Comparison of ENCODE assay signal across 19 cellular contexts in genomic region chr6:1267057-1267732, GRCh38. TPM values are rescaled to one million over a fixed set of nuclear protein-coding genes. Genes with fewer than 3 reads are reported as not detected.
DNase-seq lines count a peak whose midpoint lies in the region; TF ChIP-seq lines count a peak whose summit lies in the region.
"Had no signal": no experiment of that assay in that cellular context is flagged by ENCODE, and none has a peak within 500 bp of the region (broad histone marks: within the 10 kb centered on the region; RNA-seq: fewer than 3 reads in every experiment).

No MANE protein-coding gene starts in this region.

- no peaks in the 10 kb centered on the region for H4K20me1 ChIP-seq in fibroblast of lung (ENCODE audit: control insufficient read depth, extremely low read depth, insufficient read depth, low read length)

- H3K4me1 ChIP-seq in HEK293 (ENCODE audit: control insufficient read depth, insufficient read depth, low read length) (peaks cover 6% of the 10 kb centered on the region; the same call in 1 of the 2 replicates), fibroblast of lung (ENCODE audit: control insufficient read depth, extremely low read depth, insufficient read depth, low read length) (no peaks in the 10 kb centered on the region)

- TF ChIP-seq CTCF in HEK293 (tag by site-specific recombination; IDR thresholded peaks at IDR 0.05) = no peak
- TF ChIP-seq CTCF in fibroblast of lung (conservative IDR thresholded peaks at IDR 0.05 in 1 of 2, IDR thresholded peaks at IDR 0.05 in 1 of 2; ENCODE audit: low read depth in 1 of 2, low read length in 2 of 2) = no peak

- H3K9ac ChIP-seq in fibroblast of lung (ENCODE audit: insufficient read depth, low read length) = no peak overlapping the region

- H3K79me2 ChIP-seq in fibroblast of lung (ENCODE audit: control insufficient read depth, insufficient read depth, low read length) = no peaks in the 10 kb centered on the region

- H3K4me2 ChIP-seq in fibroblast of lung (ENCODE audit: extremely low read depth, insufficient read depth, low read length) = no peak overlapping the region

- DNase-seq in A172 (ENCODE audit: low spot score) = peak; percentile 67
- peak; percentile 75 for DNase-seq in SW480 (ENCODE audit: low spot score)
- peak; percentile 22 to 36 for DNase-seq in fibroblast of lung (ENCODE audit: low read depth in 2 of 2)
- DNase-seq in NCI-H187 treated with DMSO at 0.1 percent for 48 hours (lab: John Stamatoyannopoulos, UW) = no peak
- no peak for DNase-seq in iPS-NIHi11 (ENCODE audit: low spot score)
- DNase-seq in stimulated activated CD4-positive, alpha-beta T cell treated with anti-CD3 and anti-CD28 coated beads, Interleukin-12 subunit alpha, Interleukin-12 subunit beta, amount 100 ng/mL, for 4 hours = no peak
- DNase-seq in SHP77 (lab: John Stamatoyannopoulos, UW) = no peak
- DNase-seq: activated CD4-positive, CD25-positive, alpha-beta regulatory T cell; activated CD8-positive, alpha-beta memory T cell treated with anti-CD3 and anti-CD28 coated beads for 24 hours; amniotic stem cell; CD4-positive, alpha-beta T cell; H9; NCI-H2107; NCI-H774; T-helper 1 cell had no signal

- H3K4me3 ChIP-seq in HEK293 (ENCODE audit: low read depth, low read length) (no peak overlapping the region), fibroblast of lung (replicated peaks in 1 of 4; ENCODE audit: control extremely low read depth in 1 of 4, insufficient read depth in 1 of 4, low read depth in 3 of 4, low read length in 4 of 4) (no peak overlapping the region)
- H3K4me3 ChIP-seq: GM12878 had no signal

- CTCF ChIA-PET in HEK293 (lab: Yijun Ruan, JAX) = interaction anchor here (0.5 to 0.9 kb wide), 3 partner anchors 96 to 674 kb away, joined by 3 to 5 read pairs (median 4); no protein-coding TSS in a partner anchor

- POLR2A ChIA-PET in HEK293 (lab: Yijun Ruan, JAX) = no interaction called here

- no peak overlapping the region for H2AFZ ChIP-seq in fibroblast of lung (ENCODE audit: low read length)

- H3K27ac ChIP-seq in HEK293 (ENCODE audit: extremely low read depth, low read depth, low read length) (no peak overlapping the region), fibroblast of lung (ENCODE audit: insufficient read depth, low read length) (no peak overlapping the region)

- H3K27me3 ChIP-seq in fibroblast of lung (ENCODE audit: control insufficient read depth, insufficient read depth, low read length) = no peaks in the 10 kb centered on the region

- H3K36me3 ChIP-seq in HEK293 (ENCODE audit: control insufficient read depth in 2 of 2, insufficient read depth in 1 of 2, low read length in 2 of 2) (no peaks in the 10 kb centered on the region), fibroblast of lung (ENCODE audit: control insufficient read depth, insufficient read depth, low read length) (no peaks in the 10 kb centered on the region)

- H3K9me3 ChIP-seq in HEK293 (ENCODE audit: control insufficient read depth, insufficient read depth, low read depth, low read length) = no peaks in the 10 kb centered on the region
- no peaks in the 10 kb centered on the region for H3K9me3 ChIP-seq in fibroblast of lung (ENCODE audit: control insufficient read depth, insufficient read depth, low read depth, low read length)

TF ChIP-seq in HEK293, 187 proteins besides CTCF, POLR2A, EP300 and RAD21:
- TF ChIP-seq ZNF670 (tag by site-specific recombination; IDR thresholded peaks at IDR 0.05; ENCODE audit: low read depth) (no peak), GLI2 (tag by site-specific recombination; IDR thresholded peaks at IDR 0.05; ENCODE audit: borderline replicate concordance, low read depth) (no peak), ZNF26 (tag by site-specific recombination; IDR thresholded peaks at IDR 0.05) (peak; percentile 79), SCRT2 (tag by site-specific recombination; IDR thresholded peaks at IDR 0.05) (peak; percentile 32; the same call in 1 of the 2 replicates), ZNF335 (tag by site-specific recombination; conservative IDR thresholded peaks at IDR 0.05) (peak; percentile 54), FEZF1 (tag by site-specific recombination; IDR thresholded peaks at IDR 0.05) (peak; percentile 37; the same call in 1 of the 2 replicates)

RNA-seq across cellular contexts. Expression of gene FOXQ1, which starts 44.7 kb away (rescaled TPM):
- 0.24 TPM in 1 of 2 replicates, not detected in the other for total RNA-seq in A172 (2014; rRNA removed; shearing (Covaris generic))
- 2.0 and 2.1 TPM in 2 replicates for total RNA-seq in fibroblast of lung
- polyA plus RNA-seq in fibroblast of lung = 1.8 and 1.9 TPM in 2 replicates
- polyA plus RNA-seq in fibroblast of lung (2012) = 1.6 and 2.4 TPM in 2 replicates
- polyA minus RNA-seq in fibroblast of lung (ENCODE audit: low replicate concordance) = 0.37 and 1.1 TPM in 2 replicates
- total RNA-seq: activated T-helper 17 cell treated with anti-CD3 and anti-CD28 coated beads, Interleukin-2, amount 50 U/mL, for 72 hours; CD4-positive, alpha-beta T cell; pulmonary artery endothelial cell had no signal
- polyA plus RNA-seq: GM12878 had no signal

Comparison
In these comparisons a context has a peak if more than half of its experiments do, and no peak if none do; other contexts are left out.
1. DNase-seq: peak in A172 (single experiment), SW480 (single experiment) and fibroblast of lung (2 of 2); none in NCI-H187 treated with DMSO at 0.1 percent for 48 hours (single experiment), iPS-NIHi11 (single experiment), stimulated activated CD4-positive, alpha-beta T cell treated with anti-CD3 and anti-CD28 coated beads, Interleukin-12 subunit alpha, Interleukin-12 subunit beta, amount 100 ng/mL, for 4 hours (single experiment) and SHP77 (0 of 2).